In genomic region chr10:3961082-3961481, GRCh38 we compare ENCODE assay signal across 11 cellular contexts.
DNase-seq lines count a peak whose midpoint lies in the region; ATAC-seq and TF ChIP-seq lines count a peak whose summit lies in the region.
"Had no signal": no experiment of that assay in that cellular context is flagged by ENCODE, and none has a peak within 500 bp of the region (broad histone marks: within the 10 kb centered on the region; RNA-seq: fewer than 3 reads in every experiment).

No MANE protein-coding gene starts in this region.

- H3K27me3 ChIP-seq in Caco-2 (replicated peaks; ENCODE audit: control insufficient read depth, insufficient read depth, low read length) = no peaks in the 10 kb centered on the region

- H3K27ac Mint-ChIP-seq in naive B cell (peak overlapping the region in 2 of 6 donors; percentile 39 to 47), Caco-2 (ENCODE audit: unreplicated experiment) (no peak overlapping the region)

- H3K9me3 Mint-ChIP-seq in naive B cell (no peaks in the 10 kb centered on the region), Caco-2 (ENCODE audit: unreplicated experiment) (no peaks in the 10 kb centered on the region)

- H3K4me1 Mint-ChIP-seq in naive B cell (peaks cover 10 to 22% (median 21%) of the 10 kb centered on the region in 3 donors), Caco-2 (ENCODE audit: low read depth, unreplicated experiment) (peaks cover 9% of the 10 kb centered on the region)

- no peaks in the 10 kb centered on the region for H3K9me3 ChIP-seq in Caco-2
- H3K9me3 ChIP-seq: left ventricle myocardium inferior had no signal

- CTCF ChIA-PET in Caco-2 (lab: Charles Lee) = no interaction called here

- DNase-seq in T-helper 22 cell (ENCODE audit: low read depth) = peak; percentile 50
- peak; percentile 12 for DNase-seq in naive B cell
- no peak for DNase-seq in Caco-2
- no peak for DNase-seq in SKM-1 (lab: John Stamatoyannopoulos, UW; ENCODE audit: unreplicated experiment)
- DNase-seq in EL = no peak
- no peak for DNase-seq in COLO829 (ENCODE audit: low spot score)
- DNase-seq: left ventricle myocardium inferior, NCI-H2171 treated with DMSO at 0.1 percent for 48 hours, retina had no signal

- H3K36me3 ChIP-seq in Caco-2 (ENCODE audit: control insufficient read depth, insufficient read depth, low read length) = no peaks in the 10 kb centered on the region
- H3K36me3 ChIP-seq: left ventricle myocardium inferior had no signal

- H3K4me3 ChIP-seq in Caco-2 (ENCODE audit: low read depth, low read length) = no peak overlapping the region
- H3K4me3 ChIP-seq: left ventricle myocardium inferior had no signal

- H3K27me3 Mint-ChIP-seq in naive B cell (peaks cover 0 to 9% (median 6%) of the 10 kb centered on the region in 3 donors), Caco-2 (ENCODE audit: insufficient read depth, unreplicated experiment) (no peaks in the 10 kb centered on the region)

- no peak for TF ChIP-seq CTCF in Caco-2 (IDR thresholded peaks at IDR 0.05; ENCODE audit: insufficient read depth in 1 of 2, low read depth in 1 of 2, low read length in 1 of 2, severe bottlenecking in 1 of 2, unreplicated experiment in 1 of 2)

- ATAC-seq in GM18907 (IDR thresholded peaks at IDR 0.05; ENCODE audit: unreplicated experiment) (peak; percentile 87), HG02759 (IDR thresholded peaks at IDR 0.05; ENCODE audit: unreplicated experiment) (peak; percentile 73), naive B cell (ENCODE audit: low read depth in 2 of 2) (peak; percentile 75 to 77)

- POLR2A ChIA-PET in Caco-2 (lab: Charles Lee) = no interaction called here

- no peaks in the 10 kb centered on the region for H3K4me1 ChIP-seq in Caco-2

- H3K36me3 Mint-ChIP-seq in naive B cell (no peaks in the 10 kb centered on the region), Caco-2 (ENCODE audit: insufficient read depth, unreplicated experiment) (no peaks in the 10 kb centered on the region)

- H3K4me3 Mint-ChIP-seq in naive B cell (no peak overlapping the region), Caco-2 (ENCODE audit: unreplicated experiment) (no peak overlapping the region)

- intact Hi-C loops in Caco-2 (cut with micrococcal nuclease; ENCODE audit: unreplicated experiment) = no loop called here

- BruUV-seq in Caco-2 (replicated peaks; lab: Mats Ljungman, UMichigan) = no TSS peak

Comparison
In these comparisons a context has a peak if more than half of its experiments do, and no peak if none do; other contexts are left out.
1. DNase-seq: peak in T-helper 22 cell (single experiment) and naive B cell (single experiment); none in Caco-2 (0 of 2), SKM-1 (single experiment), EL (single experiment) and COLO829 (single experiment).
2. Peak in every context shown above with its lines, with median percentiles within 50 percentile points of each other: ATAC-seq.